ENCODE assay signal across 19 cellular contexts in the genomic region with DNA sequence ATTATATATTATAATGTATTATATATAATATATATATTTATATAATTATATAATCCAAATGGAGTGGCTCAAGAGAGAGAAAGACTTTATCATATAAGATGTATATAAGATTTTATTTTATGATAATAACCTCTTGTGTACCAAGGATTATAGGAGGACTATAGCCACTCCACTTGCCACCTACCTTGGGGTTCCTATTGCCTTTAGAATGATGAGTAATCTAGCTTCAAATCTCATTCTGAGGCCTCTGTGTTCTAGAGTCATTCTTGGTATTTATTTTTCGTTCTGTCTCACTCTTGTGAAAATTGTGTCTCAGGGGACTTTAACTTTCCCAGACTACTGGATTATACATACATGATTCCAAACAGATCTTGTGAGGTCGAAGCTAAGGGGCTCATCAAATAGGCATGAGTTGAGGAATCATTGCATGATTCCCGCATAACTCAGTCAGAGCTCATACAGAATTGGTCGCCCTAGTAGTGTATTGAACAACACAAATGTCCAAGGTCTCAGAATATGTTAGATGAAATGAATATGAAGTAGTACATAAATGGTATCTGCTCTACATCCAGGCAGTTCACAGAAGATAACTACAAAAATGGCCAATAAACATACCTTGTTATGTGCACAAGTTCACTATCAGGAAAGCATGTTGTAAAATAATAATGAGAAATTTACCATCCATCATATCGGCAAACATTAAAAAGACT.
"Had no signal": no experiment of that assay in that cellular context is flagged by ENCODE, and none has a peak within 500 bp of the region (broad histone marks: within the 10 kb centered on the region; RNA-seq: fewer than 3 reads in every experiment).

No MANE protein-coding gene starts in this region.

- H3K36me3 ChIP-seq: adrenal gland, esophagus muscularis mucosa, gastroesophageal sphincter, heart left ventricle, suprapubic skin, transverse colon, uterus had no signal

- DNase-seq: activated CD4-positive, alpha-beta T cell treated with anti-CD3 and anti-CD28 coated beads for 48 hours; activated naive CD4-positive, alpha-beta T cell treated with Interleukin-2 at 50 U/mL for 16 hours; adrenal gland; effector CD4-positive, alpha-beta T cell; heart left ventricle; kidney glomerular epithelial cell; left ventricle myocardium superior; nephron progenitor cell; nucleus accumbens; posterior cingulate gyrus; retina; stimulated activated CD4-positive, alpha-beta T cell treated with anti-CD3 and anti-CD28 coated beads, Interleukin-2, amount 100 ng/mL, for 24 hours; transverse colon; uterus had no signal

- H3K4me1 ChIP-seq: adrenal gland, esophagus muscularis mucosa, gastroesophageal sphincter, heart left ventricle, suprapubic skin, transverse colon, uterus had no signal

- H3K27me3 ChIP-seq: adrenal gland, esophagus muscularis mucosa, gastroesophageal sphincter, heart left ventricle, suprapubic skin, transverse colon, uterus had no signal

- H3K9me3 ChIP-seq: adrenal gland, esophagus muscularis mucosa, gastroesophageal sphincter, suprapubic skin, transverse colon had no signal

- H3K27ac Mint-ChIP-seq: stimulated activated naive CD8-positive, alpha-beta T cell treated with anti-CD3 and anti-CD28 coated beads, Interleukin-15, Interleukin-2, amounts not matched to agents 100 ng/mL and 50 ng/mL, for 24 hours; T-helper 2 cell treated with Interferon-gamma antibody and Interleukin-4, amounts not matched to agents 5 μg/mL and 100 μg/mL, for 36 hours had no signal

- H3K9me3 Mint-ChIP-seq: nephron progenitor cell; T-helper 2 cell treated with Interferon-gamma antibody and Interleukin-4, amounts not matched to agents 5 μg/mL and 100 μg/mL, for 36 hours had no signal

- H3K27ac ChIP-seq: adrenal gland, esophagus muscularis mucosa, gastroesophageal sphincter, heart left ventricle, suprapubic skin, transverse colon, uterus had no signal

- ATAC-seq: gastroesophageal sphincter, heart left ventricle, left ventricle myocardium superior had no signal

- H3K4me3 ChIP-seq: adrenal gland, esophagus muscularis mucosa, gastroesophageal sphincter, heart left ventricle, suprapubic skin, transverse colon, uterus had no signal
